15 cellular contexts compared by ENCODE assay signal in genomic region chr21:23524685-23525084, GRCh38.
"Had no signal": no experiment of that assay in that cellular context is flagged by ENCODE, and none has a peak within 500 bp of the region (broad histone marks: within the 10 kb centered on the region; RNA-seq: fewer than 3 reads in every experiment).

No MANE protein-coding gene starts in this region.

- H3K27me3 ChIP-seq: body of pancreas, esophagus squamous epithelium, left lung had no signal

- H3K9me3 ChIP-seq: body of pancreas, esophagus squamous epithelium, left lung had no signal

- H3K4me1 ChIP-seq: body of pancreas, esophagus squamous epithelium, left lung had no signal

- H3K27ac ChIP-seq: body of pancreas, coronary artery, esophagus squamous epithelium, left lung, WERI-Rb-1 had no signal

- H3K36me3 ChIP-seq: esophagus squamous epithelium, left lung, WERI-Rb-1 had no signal

- H3K4me3 ChIP-seq: body of pancreas, coronary artery, esophagus squamous epithelium, left lung, mucosa of descending colon had no signal

- DNase-seq: activated CD4-positive, alpha-beta T cell treated with anti-CD3 and anti-CD28 coated beads for 36 hours; activated CD8-positive, alpha-beta T cell treated with anti-CD3 and anti-CD28 coated beads for 36 hours; activated gamma-delta T cell treated with Interleukin-2 at 50 U/mL for 16 hours; activated T-cell treated with anti-CD3 and anti-CD28 coated beads, Interleukin-2, amount 50 U/mL, for 4 hours; amygdala; body of pancreas; esophagus squamous epithelium; hippocampal formation; kidney; left lung; mammary epithelial cell; mucosa of descending colon; naive thymus-derived CD8-positive, alpha-beta T cell; WERI-Rb-1 had no signal
